Comparison of ENCODE assay signal across 1 cellular context in genomic region chr6:109894181-109894580, GRCh38.
TF ChIP-seq lines count a peak whose summit lies in the region.

No MANE protein-coding gene starts in this region.

TF ChIP-seq in HCT116, 20 proteins besides CTCF, POLR2A, EP300 and RAD21 (continued from another document):
- TF ChIP-seq, protein P1, sequence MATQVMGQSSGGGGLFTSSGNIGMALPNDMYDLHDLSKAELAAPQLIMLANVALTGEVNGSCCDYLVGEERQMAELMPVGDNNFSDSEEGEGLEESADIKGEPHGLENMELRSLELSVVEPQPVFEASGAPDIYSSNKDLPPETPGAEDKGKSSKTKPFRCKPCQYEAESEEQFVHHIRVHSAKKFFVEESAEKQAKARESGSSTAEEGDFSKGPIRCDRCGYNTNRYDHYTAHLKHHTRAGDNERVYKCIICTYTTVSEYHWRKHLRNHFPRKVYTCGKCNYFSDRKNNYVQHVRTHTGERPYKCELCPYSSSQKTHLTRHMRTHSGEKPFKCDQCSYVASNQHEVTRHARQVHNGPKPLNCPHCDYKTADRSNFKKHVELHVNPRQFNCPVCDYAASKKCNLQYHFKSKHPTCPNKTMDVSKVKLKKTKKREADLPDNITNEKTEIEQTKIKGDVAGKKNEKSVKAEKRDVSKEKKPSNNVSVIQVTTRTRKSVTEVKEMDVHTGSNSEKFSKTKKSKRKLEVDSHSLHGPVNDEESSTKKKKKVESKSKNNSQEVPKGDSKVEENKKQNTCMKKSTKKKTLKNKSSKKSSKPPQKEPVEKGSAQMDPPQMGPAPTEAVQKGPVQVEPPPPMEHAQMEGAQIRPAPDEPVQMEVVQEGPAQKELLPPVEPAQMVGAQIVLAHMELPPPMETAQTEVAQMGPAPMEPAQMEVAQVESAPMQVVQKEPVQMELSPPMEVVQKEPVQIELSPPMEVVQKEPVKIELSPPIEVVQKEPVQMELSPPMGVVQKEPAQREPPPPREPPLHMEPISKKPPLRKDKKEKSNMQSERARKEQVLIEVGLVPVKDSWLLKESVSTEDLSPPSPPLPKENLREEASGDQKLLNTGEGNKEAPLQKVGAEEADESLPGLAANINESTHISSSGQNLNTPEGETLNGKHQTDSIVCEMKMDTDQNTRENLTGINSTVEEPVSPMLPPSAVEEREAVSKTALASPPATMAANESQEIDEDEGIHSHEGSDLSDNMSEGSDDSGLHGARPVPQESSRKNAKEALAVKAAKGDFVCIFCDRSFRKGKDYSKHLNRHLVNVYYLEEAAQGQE (IDR thresholded peaks at IDR 0.05; ENCODE audit: low read depth), result no peak
- TF ChIP-seq YY1 (IDR thresholded peaks at IDR 0.05; ENCODE audit: extremely low read depth, insufficient replicate concordance, low read depth, low read length), result no peak
- no peak for TF ChIP-seq TCF7L2 (IDR thresholded peaks at IDR 0.05; ENCODE audit: borderline replicate concordance, extremely low read depth, insufficient read depth, insufficient read length)
- no peak for TF ChIP-seq SP1 (IDR thresholded peaks at IDR 0.05; ENCODE audit: low read depth)
- no peak for TF ChIP-seq EZH2 (IDR thresholded peaks at IDR 0.05)
- TF ChIP-seq ELF1 (IDR thresholded peaks at IDR 0.05; ENCODE audit: borderline replicate concordance, low read depth), result no peak
- TF ChIP-seq, protein P2, sequence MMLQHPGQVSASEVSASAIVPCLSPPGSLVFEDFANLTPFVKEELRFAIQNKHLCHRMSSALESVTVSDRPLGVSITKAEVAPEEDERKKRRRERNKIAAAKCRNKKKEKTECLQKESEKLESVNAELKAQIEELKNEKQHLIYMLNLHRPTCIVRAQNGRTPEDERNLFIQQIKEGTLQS (IDR thresholded peaks at IDR 0.05), result no peak
